Comparison of ENCODE assay signal across 16 cellular contexts in genomic region chr10:5493698-5494097, GRCh38. TPM values are rescaled to one million over a fixed set of nuclear protein-coding genes. Genes with fewer than 3 reads are reported as not detected.
A peak's percentile ranks its signal among the peaks of the same experiment; 100 is the strongest.
DNase-seq lines count a peak whose midpoint lies in the region; ATAC-seq and TF ChIP-seq lines count a peak whose summit lies in the region.
"Had no signal": no experiment of that assay in that cellular context is flagged by ENCODE, and none has a peak within 500 bp of the region (broad histone marks: within the 10 kb centered on the region; RNA-seq: fewer than 3 reads in every experiment).

No MANE protein-coding gene starts in this region.

- H3K9me3 ChIP-seq in RWPE2 (ENCODE audit: severe bottlenecking) (no peaks in the 10 kb centered on the region), lower lobe of right lung (no peaks in the 10 kb centered on the region), upper lobe of right lung (no peaks in the 10 kb centered on the region)
- H3K9me3 ChIP-seq: Peyer's patch, SJSA1 had no signal

- TF ChIP-seq CTCF in RWPE2 (IDR thresholded peaks at IDR 0.05; ENCODE audit: poor library complexity, severe bottlenecking): no peak
- no peak for TF ChIP-seq CTCF in lower lobe of right lung (IDR thresholded peaks at IDR 0.05)
- TF ChIP-seq CTCF in upper lobe of right lung (IDR thresholded peaks at IDR 0.05): no peak
- TF ChIP-seq CTCF in GM13977 (IDR thresholded peaks at IDR 0.05; ENCODE audit: extremely low read depth, insufficient read depth, missing control alignments): no peak

- H3K27ac ChIP-seq in RWPE2 (ENCODE audit: poor library complexity, severe bottlenecking) (peak overlapping the region; percentile 13), lower lobe of right lung (peak overlapping the region; percentile 18), upper lobe of right lung (no peak overlapping the region)
- H3K27ac ChIP-seq: Peyer's patch, SJSA1 had no signal

- peak; percentile 51 for DNase-seq in SIG-M5 treated with dmso at 0.1 percent for 504 hours (lab: John Stamatoyannopoulos, UW; ENCODE audit: unreplicated experiment)
- DNase-seq in SIG-M5 (lab: John Stamatoyannopoulos, UW): no peak
- peak; percentile 10 for DNase-seq in RWPE2 (ENCODE audit: low spot score)
- DNase-seq in lower lobe of right lung: no peak
- no peak for DNase-seq in upper lobe of right lung
- no peak for DNase-seq in GM13977 (ENCODE audit: low spot score)
- DNase-seq in NCI-H748 (lab: John Stamatoyannopoulos, UW; ENCODE audit: unreplicated experiment): no peak
- DNase-seq: DND-41, GDM1, NCI-H1436 treated with DMSO at 0.1 percent for 48 hours, NCI-H345, NCI-H748 treated with DMSO at 0.1 percent for 48 hours had no signal

- intact Hi-C loops in lower lobe of right lung (cut with DNase I) (no loop called here), upper lobe of right lung (cut with DNase I) (no loop called here)

- H3K4me3 ChIP-seq in RWPE2 (ENCODE audit: severe bottlenecking) (no peak overlapping the region), lower lobe of right lung (no peak overlapping the region), upper lobe of right lung (no peak overlapping the region)
- H3K4me3 ChIP-seq: Peyer's patch, SJSA1 had no signal

- H3K27me3 ChIP-seq in RWPE2 (ENCODE audit: insufficient read depth, poor library complexity, severe bottlenecking) (no peaks in the 10 kb centered on the region), lower lobe of right lung (ENCODE audit: low read depth) (no peaks in the 10 kb centered on the region), upper lobe of right lung (no peaks in the 10 kb centered on the region)
- H3K27me3 ChIP-seq: Peyer's patch, SJSA1 had no signal

- H3K4me1 ChIP-seq in RWPE2 (ENCODE audit: insufficient read depth, poor library complexity, severe bottlenecking) (peaks cover 10% of the 10 kb centered on the region), lower lobe of right lung (no peaks in the 10 kb centered on the region), upper lobe of right lung (no peaks in the 10 kb centered on the region)
- H3K4me1 ChIP-seq: Peyer's patch, SJSA1 had no signal

- ATAC-seq in RWPE2 (ENCODE audit: low read depth): peak; percentile 27
- ATAC-seq in lower lobe of right lung: peak in 1 of 2 donors; percentile 12
- ATAC-seq in upper lobe of right lung: peak; percentile 21
- no peak for ATAC-seq in HG02870 (IDR thresholded peaks at IDR 0.05; ENCODE audit: unreplicated experiment)
- ATAC-seq: HCT116 had no signal

- no peaks in the 10 kb centered on the region for H3K36me3 ChIP-seq in RWPE2 (ENCODE audit: low read depth)
- H3K36me3 ChIP-seq in lower lobe of right lung: no peaks in the 10 kb centered on the region
- no peaks in the 10 kb centered on the region for H3K36me3 ChIP-seq in upper lobe of right lung
- H3K36me3 ChIP-seq: Peyer's patch, SJSA1 had no signal

- in situ Hi-C loops in GM13977 (cut with MboI; ENCODE audit: low pct_unique_long_range_greater_than_20kb, low sequenced_read_pairs, unreplicated experiment): no loop called here

RNA-seq across cellular contexts. Expression of gene CALML5, which starts 5.7 kb away (rescaled TPM):
- total RNA-seq in lower lobe of right lung: not detected
- total RNA-seq in upper lobe of right lung: not detected
- total RNA-seq: Peyer's patch, SJSA1 had no signal

RNA-seq across cellular contexts. Expression of gene CALML3, which starts 31.1 kb away (rescaled TPM):
- not detected for total RNA-seq in lower lobe of right lung
- total RNA-seq in upper lobe of right lung: not detected
- total RNA-seq: Peyer's patch, SJSA1 had no signal

Comparison
In these comparisons a context has a peak if more than half of its experiments do, and no peak if none do; other contexts are left out.
1. DNase-seq: peak in SIG-M5 treated with dmso at 0.1 percent for 504 hours (single experiment) and RWPE2 (single experiment); none in SIG-M5 (single experiment), lower lobe of right lung (single experiment), upper lobe of right lung (single experiment), GM13977 (single experiment) and NCI-H748 (single experiment).